39 cellular contexts compared by ENCODE assay signal in the genomic region with DNA sequence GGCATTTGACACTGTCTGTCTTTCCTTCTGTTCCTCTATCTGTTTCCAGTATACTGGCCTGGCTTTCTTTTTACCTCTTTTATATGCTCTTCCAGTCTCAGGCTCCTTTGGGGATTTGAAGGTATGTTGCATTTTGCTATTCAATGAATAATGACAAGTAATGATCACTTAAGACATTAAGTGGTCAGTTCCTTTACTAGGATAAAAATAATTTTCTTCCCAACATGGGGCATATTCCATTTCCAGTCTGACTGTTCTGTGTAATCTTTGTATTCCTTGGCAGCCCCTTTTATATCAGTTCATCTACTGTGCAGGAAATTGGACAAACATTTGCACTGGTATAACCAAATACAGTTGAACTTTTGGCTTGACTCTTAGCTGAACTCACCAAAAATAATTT. TPM values are rescaled to one million over a fixed set of nuclear protein-coding genes. Genes with fewer than 3 reads are reported as not detected.
DNase-seq lines count a peak whose midpoint lies in the region; ATAC-seq, FAIRE-seq and TF ChIP-seq lines count a peak whose summit lies in the region.
"Had no signal": no experiment of that assay in that cellular context is flagged by ENCODE, and none has a peak within 500 bp of the region (broad histone marks: within the 10 kb centered on the region; RNA-seq: fewer than 3 reads in every experiment).

No MANE protein-coding gene starts in this region.

- H3F3A ChIP-seq in SK-N-SH (replicated peaks; ENCODE audit: insufficient read depth) (peaks cover 35% of the 10 kb centered on the region), smooth muscle cell (ENCODE audit: low read depth) (no peaks in the 10 kb centered on the region)

- POLR2A ChIA-PET in SK-N-SH (lab: Yijun Ruan, JAX): no interaction called here
- POLR2A ChIA-PET in endothelial cell of umbilical vein (lab: Charles Lee): no interaction called here

- H3K36me3 ChIP-seq in SK-N-SH (replicated peaks in 1 of 2; ENCODE audit: control insufficient read depth in 1 of 2, insufficient read depth in 2 of 2, low read length in 1 of 2) (no peaks in the 10 kb centered on the region), endothelial cell of umbilical vein (ENCODE audit: control insufficient read depth in 2 of 2, extremely low read depth in 1 of 2, insufficient read depth in 2 of 2, low read length in 2 of 2) (no peaks in the 10 kb centered on the region), smooth muscle cell (ENCODE audit: low read depth) (no peaks in the 10 kb centered on the region)
- H3K36me3 ChIP-seq: BLaER1, cardiac muscle cell, colonic mucosa, left lung, ovary, thoracic aorta, uterus, WERI-Rb-1 had no signal

- TF ChIP-seq POLR2A in endothelial cell of umbilical vein (IDR thresholded peaks at IDR 0.05; ENCODE audit: low read depth, low read length): no peak

- peak; percentile 3 for DNase-seq in EH (ENCODE audit: low read depth)
- no peak for DNase-seq in SK-N-SH
- peak; percentile 78 for DNase-seq in endothelial cell of umbilical vein (ENCODE audit: low read depth, low spot score)
- DNase-seq in smooth muscle cell (lab: John Stamatoyannopoulos, UW; ENCODE audit: unreplicated experiment): no peak
- DNase-seq in hepatic stellate cell (ENCODE audit: low spot score): no peak
- DNase-seq in NCI-H187 (lab: John Stamatoyannopoulos, UW): no peak
- DNase-seq: activated CD4-positive, alpha-beta T cell treated with anti-CD3 and anti-CD28 coated beads for 4 hours; activated CD8-positive, alpha-beta T cell treated with anti-CD3 and anti-CD28 coated beads, Interleukin-2, amount 10 ng/mL, durations not matched to agents 7 days and 5 days; amniotic stem cell; colonic mucosa; DMS53; effector memory CD4-positive, alpha-beta T cell; glutamatergic neuron; left lung; mesendoderm; NCI-H1105 treated with DMSO at 0.1 percent for 48 hours; NCI-H1930; NCI-H2171 treated with DMSO at 0.1 percent for 48 hours; NCI-H510A; OCI-M1; ovary; stimulated activated CD4-positive, alpha-beta T cell treated with anti-CD3 and anti-CD28 coated beads, Interleukin-1b, Interleukin-23, amount 100 ng/mL, for 48 hours; stimulated activated naive CD8-positive, alpha-beta T cell treated with anti-CD3 and anti-CD28 coated beads, Interleukin-15, Interleukin-2, amounts not matched to agents 100 U/mL and 50 U/mL, for 24 hours; uterus; WERI-Rb-1 had no signal

- no peak for TF ChIP-seq RAD21 in SK-N-SH (IDR thresholded peaks at IDR 0.05; ENCODE audit: low read length)

- dilution Hi-C loops in endothelial cell of umbilical vein (cut with MboI; ENCODE audit: extremely low pct_ligation_motif_present, low sequenced_read_pairs): no loop called here

- H3K9me3 ChIP-seq in SK-N-SH: no peaks in the 10 kb centered on the region
- H3K9me3 ChIP-seq in endothelial cell of umbilical vein (replicated peaks; ENCODE audit: control insufficient read depth, insufficient read depth, low read length): no peaks in the 10 kb centered on the region
- H3K9me3 ChIP-seq in smooth muscle cell (replicated peaks; ENCODE audit: low read depth): no peaks in the 10 kb centered on the region
- H3K9me3 ChIP-seq: BLaER1, colonic mucosa, left lung, ovary, thoracic aorta, uterus had no signal

- no TSS peak for BruUV-seq in endothelial cell of umbilical vein (replicated peaks; lab: Mats Ljungman, UMichigan)

- H3K4me1 ChIP-seq in SK-N-SH (ENCODE audit: control insufficient read depth in 1 of 2, insufficient read depth in 2 of 2, low read depth in 1 of 2, low read length in 1 of 2): peaks cover 4 to 22% of the 10 kb centered on the region in 2 experiments
- peaks cover 35% of the 10 kb centered on the region for H3K4me1 ChIP-seq in endothelial cell of umbilical vein (ENCODE audit: control insufficient read depth, extremely low read depth, insufficient read depth, low read length)
- no peaks in the 10 kb centered on the region for H3K4me1 ChIP-seq in smooth muscle cell (ENCODE audit: low read depth)
- H3K4me1 ChIP-seq: BLaER1, colonic mucosa, left lung, uterus had no signal

- ATAC-seq in HG03432 (IDR thresholded peaks at IDR 0.05; ENCODE audit: unreplicated experiment): no peak
- ATAC-seq: activated CD8-positive, alpha-beta T cell treated with anti-CD3 and anti-CD28 coated beads, Interleukin-2, amount 10 ng/mL, durations not matched to agents 7 days and 5 days; activated T-helper 17 cell treated with anti-CD3 and anti-CD28 coated beads, Interleukin-2, amount 50 U/mL, for 72 hours; K562; left lung; stimulated activated naive CD8-positive, alpha-beta T cell treated with anti-CD3 and anti-CD28 coated beads, Interleukin-15, Interleukin-2, amounts not matched to agents 100 U/mL and 50 U/mL, for 24 hours had no signal

- H3K79me2 ChIP-seq in SK-N-SH (ENCODE audit: insufficient read depth): no peaks in the 10 kb centered on the region
- H3K79me2 ChIP-seq in endothelial cell of umbilical vein (ENCODE audit: control insufficient read depth, insufficient read depth, low read length): no peaks in the 10 kb centered on the region
- H3K79me2 ChIP-seq in smooth muscle cell (ENCODE audit: low read depth): no peaks in the 10 kb centered on the region

- no peaks in the 10 kb centered on the region for H3K9me1 ChIP-seq in endothelial cell of umbilical vein (replicated peaks; ENCODE audit: control insufficient read depth, extremely low read depth, insufficient read depth, low read length)

- FAIRE-seq in endothelial cell of umbilical vein (lab: Jason Lieb, UNC): no peak
- FAIRE-seq: GM12892, H1, HTR-8/SVneo, K562 had no signal

- CTCF ChIA-PET in SK-N-SH (lab: Yijun Ruan, JAX) (interaction anchor here (0.6 kb wide), 1 partner anchor 101 kb away, joined by 3 read pairs; no protein-coding TSS in a partner anchor), endothelial cell of umbilical vein (lab: Charles Lee) (interaction anchor here (1.2 kb wide), 1 partner anchor 177 kb away, joined by 3 read pairs; no protein-coding TSS in a partner anchor)

- no peaks in the 10 kb centered on the region for H4K20me1 ChIP-seq in SK-N-SH (ENCODE audit: insufficient read depth)
- no peaks in the 10 kb centered on the region for H4K20me1 ChIP-seq in endothelial cell of umbilical vein (replicated peaks; ENCODE audit: control insufficient read depth, extremely low read depth, insufficient read depth, low read length)
- H4K20me1 ChIP-seq in smooth muscle cell (ENCODE audit: low read depth): no peaks in the 10 kb centered on the region
- H4K20me1 ChIP-seq: BLaER1 had no signal

- H3K4me2 ChIP-seq in SK-N-SH (peak overlapping the region; percentile 41; the same call in 1 of the 2 replicates), endothelial cell of umbilical vein (ENCODE audit: insufficient read depth, low read length) (peak overlapping the region; percentile 48), smooth muscle cell (no peak overlapping the region)
- H3K4me2 ChIP-seq: BLaER1 had no signal

- no peaks in the 10 kb centered on the region for H3K9me2 ChIP-seq in SK-N-SH

- H3K9ac ChIP-seq in SK-N-SH: peak overlapping the region; percentile 21; the same call in 1 of the 2 replicates
- no peak overlapping the region for H3K9ac ChIP-seq in endothelial cell of umbilical vein (replicated peaks; ENCODE audit: extremely low read depth, insufficient read depth, low read length)
- H3K9ac ChIP-seq in smooth muscle cell (ENCODE audit: low read depth): no peak overlapping the region
- H3K9ac ChIP-seq: BLaER1 had no signal

- intact Hi-C loops in endothelial cell of umbilical vein (cut with micrococcal nuclease): no loop called here

- TF ChIP-seq CTCF in SK-N-SH (IDR thresholded peaks at IDR 0.05): no peak
- no peak for TF ChIP-seq CTCF in endothelial cell of umbilical vein (IDR thresholded peaks at IDR 0.05; ENCODE audit: extremely low read depth in 1 of 2, insufficient read depth in 1 of 2, low read depth in 1 of 2, low read length in 2 of 2)
- TF ChIP-seq CTCF in smooth muscle cell (IDR thresholded peaks at IDR 0.05; ENCODE audit: borderline replicate concordance, insufficient read depth, poor library complexity, severe bottlenecking): no peak

- H3K27me3 ChIP-seq in SK-N-SH (ENCODE audit: insufficient read depth) (no peaks in the 10 kb centered on the region), endothelial cell of umbilical vein (ENCODE audit: control insufficient read depth in 2 of 2, insufficient read depth in 2 of 2, low read length in 2 of 2) (no peaks in the 10 kb centered on the region), smooth muscle cell (ENCODE audit: low read depth) (no peaks in the 10 kb centered on the region)
- H3K27me3 ChIP-seq: BLaER1, cardiac muscle cell, colonic mucosa, left lung, ovary, uterus had no signal

- no peak overlapping the region for H2AFZ ChIP-seq in SK-N-SH (ENCODE audit: low read depth)
- H2AFZ ChIP-seq in endothelial cell of umbilical vein (ENCODE audit: low read depth, low read length): no peak overlapping the region
- H2AFZ ChIP-seq in smooth muscle cell (ENCODE audit: low read depth): no peak overlapping the region

- peak overlapping the region; percentile 72 to 83; a peak in 3 of 4 replicates for H3K27ac ChIP-seq in SK-N-SH (ENCODE audit: low read depth in 2 of 2, low read length in 1 of 2)
- peak overlapping the region; percentile 81 for H3K27ac ChIP-seq in endothelial cell of umbilical vein (ENCODE audit: insufficient read depth, low read depth, low read length)
- peak overlapping the region; percentile 89 for H3K27ac ChIP-seq in smooth muscle cell (ENCODE audit: low read depth)
- H3K27ac ChIP-seq: BLaER1, cardiac muscle cell, colonic mucosa, left lung, ovary, uterus, WERI-Rb-1 had no signal

- H3K4me3 ChIP-seq in SK-N-SH (ENCODE audit: low read depth in 2 of 2, low read length in 1 of 2) (no peak overlapping the region), endothelial cell of umbilical vein (replicated peaks in 1 of 3; ENCODE audit: insufficient read depth in 1 of 3, low read depth in 1 of 3, low read length in 3 of 3) (no peak overlapping the region), smooth muscle cell (no peak overlapping the region)
- H3K4me3 ChIP-seq: BLaER1, cardiac muscle cell, colonic mucosa, K562, left lung, ovary, thoracic aorta, uterus had no signal

- TF ChIP-seq EP300 in SK-N-SH (IDR thresholded peaks at IDR 0.05; ENCODE audit: borderline replicate concordance in 1 of 2, low read depth in 1 of 2, low read length in 1 of 2): peak in 1 of 2 experiments; percentile 20; a peak in 1 of 4 replicates

RNA-seq across cellular contexts. Expression of a gene that starts 15.6 kb away (rescaled TPM):
- polyA plus RNA-seq in SK-N-SH (2012; rRNA removed) (1.7 and 2.3 TPM in 2 replicates), endothelial cell of umbilical vein (0.49 and 1.1 TPM in 2 replicates), smooth muscle cell (5.2 and 5.4 TPM in 2 replicates)
- polyA plus RNA-seq in SK-N-SH (2012; cell fraction: cytosol; rRNA removed): 3.4 and 3.9 TPM in 2 replicates
- polyA plus RNA-seq in SK-N-SH (2012; cell fraction: nucleus; rRNA removed): 0.93 and 1.8 TPM in 2 replicates
- total RNA-seq in endothelial cell of umbilical vein (6.6 TPM in 2 replicates), smooth muscle cell (5.2 and 6.1 TPM in 2 replicates)
- polyA plus RNA-seq in endothelial cell of umbilical vein (2011; cell fraction: cytosol; rRNA removed): 2.3 and 2.6 TPM in 2 replicates
- 1.4 and 2.0 TPM in 2 replicates for polyA plus RNA-seq in endothelial cell of umbilical vein (2011; cell fraction: nucleus; rRNA removed)
- polyA plus RNA-seq in endothelial cell of umbilical vein (2012): 4.5 and 7.0 TPM in 2 replicates
- polyA minus RNA-seq in endothelial cell of umbilical vein: 0.58 and 0.91 TPM in 2 replicates
- polyA minus RNA-seq in endothelial cell of umbilical vein (2011; cell fraction: cytosol; rRNA and poly(A)+ RNA removed): 3.4 TPM
- polyA minus RNA-seq in endothelial cell of umbilical vein (2011; cell fraction: nucleus; rRNA and poly(A)+ RNA removed): 1.9 and 2.2 TPM in 2 replicates

RNA-seq across cellular contexts. Expression of a gene that starts 45.3 kb away (rescaled TPM):
- polyA plus RNA-seq in SK-N-SH (2012; rRNA removed) (0.02 and 0.10 TPM in 2 replicates), endothelial cell of umbilical vein (1.5 TPM in 2 replicates), smooth muscle cell (0.05 TPM in 1 of 2 replicates, not detected in the other)
- polyA plus RNA-seq in SK-N-SH (2012; cell fraction: cytosol; rRNA removed): 0.03 and 0.05 TPM in 2 replicates
- 0.06 TPM in 2 replicates for polyA plus RNA-seq in SK-N-SH (2012; cell fraction: nucleus; rRNA removed)
- total RNA-seq in endothelial cell of umbilical vein (1.8 and 4.7 TPM in 2 replicates), smooth muscle cell (0.40 TPM in 1 of 2 replicates, not detected in the other)
- polyA plus RNA-seq in endothelial cell of umbilical vein (2011; cell fraction: cytosol; rRNA removed): 1.2 and 2.2 TPM in 2 replicates
- polyA plus RNA-seq in endothelial cell of umbilical vein (2011; cell fraction: nucleus; rRNA removed): 3.7 and 4.8 TPM in 2 replicates
- polyA plus RNA-seq in endothelial cell of umbilical vein (2012): 2.3 and 3.0 TPM in 2 replicates
- polyA minus RNA-seq in endothelial cell of umbilical vein: 4.2 and 4.9 TPM in 2 replicates
- not detected for polyA minus RNA-seq in endothelial cell of umbilical vein (2011; cell fraction: cytosol; rRNA and poly(A)+ RNA removed)
- 8.7 and 12.2 TPM in 2 replicates for polyA minus RNA-seq in endothelial cell of umbilical vein (2011; cell fraction: nucleus; rRNA and poly(A)+ RNA removed)
- total RNA-seq: activated CD8-positive, alpha-beta T cell treated with anti-CD3 and anti-CD28 coated beads, Interleukin-2, amount 10 ng/mL, durations not matched to agents 7 days and 5 days; activated T-helper 17 cell treated with anti-CD3 and anti-CD28 coated beads, Interleukin-2, amount 50 U/mL, for 72 hours; cardiac muscle cell; epithelial cell of proximal tubule; fibroblast of villous mesenchyme; G401; H1; K562; MCF 10A; neural crest cell had no signal
- polyA plus RNA-seq: cardiac muscle cell, H1 had no signal

Comparison
In these comparisons a context has a peak if more than half of its experiments do, and no peak if none do; other contexts are left out.
1. DNase-seq: peak in EH (single experiment) and endothelial cell of umbilical vein (single experiment); none in SK-N-SH (single experiment), smooth muscle cell (single experiment), hepatic stellate cell (single experiment) and NCI-H187 (0 of 2).
2. Peak in every context shown above with its lines, with median percentiles within 50 percentile points of each other: H3K27ac ChIP-seq.